Comparison of ENCODE assay signal across 9 cellular contexts in genomic region chr7:91267558-91267955, GRCh38. TPM values are rescaled to one million over a fixed set of nuclear protein-coding genes. Genes with fewer than 3 reads are reported as not detected.
A peak's percentile ranks its signal among the peaks of the same experiment; 100 is the strongest.
DNase-seq lines count a peak whose midpoint lies in the region; TF ChIP-seq lines count a peak whose summit lies in the region.
"Had no signal": no experiment of that assay in that cellular context is flagged by ENCODE, and none has a peak within 500 bp of the region (broad histone marks: within the 10 kb centered on the region; RNA-seq: fewer than 3 reads in every experiment).

No MANE protein-coding gene starts in this region.

- DNase-seq in HAP-1 (ENCODE audit: low spot score in 2 of 2) (no peak), breast epithelium (ENCODE audit: low spot score in 2 of 2) (no peak), kidney tubule cell (ENCODE audit: low spot score) (peak; percentile 54), stromal cell of bone marrow (ENCODE audit: low read depth) (peak; percentile 80), NCI-H2107 (lab: John Stamatoyannopoulos, UW) (no peak), NCI-H1436 (lab: John Stamatoyannopoulos, UW) (no peak), DMS 273 treated with DMSO at 0.1 percent for 48 hours (lab: John Stamatoyannopoulos, UW) (no peak)
- no peak for DNase-seq in stimulated activated CD4-positive, alpha-beta T cell treated with anti-CD3 and anti-CD28 coated beads, Interleukin-15, amount 100 ng/mL, for 24 hours
- DNase-seq: activated naive CD4-positive, alpha-beta T cell had no signal

- peaks cover 13% of the 10 kb centered on the region for H3K4me1 ChIP-seq in HAP-1
- no peaks in the 10 kb centered on the region for H3K4me1 ChIP-seq in breast epithelium

- in situ Hi-C loops in HAP-1 (cut with MboI; ENCODE audit: low sequenced_read_pairs) = loop anchor here (25.0 kb wide), 1 partner anchor 180 kb away; no protein-coding TSS in a partner anchor

- peak overlapping the region; percentile 95 to 96 for H3K27ac ChIP-seq in breast epithelium

- TF ChIP-seq CTCF in breast epithelium (IDR thresholded peaks at IDR 0.05) = no peak

- intact Hi-C loops in breast epithelium (cut with DNase I; ENCODE audit: low total_unique reads) = no loop called here

- H3K36me3 ChIP-seq in HAP-1 (replicated peaks) (no peaks in the 10 kb centered on the region), breast epithelium (no peaks in the 10 kb centered on the region)

- TF ChIP-seq POLR2A in breast epithelium (IDR thresholded peaks at IDR 0.05) = no peak

- peak overlapping the region; percentile 2; the same call in 1 of the 2 replicates for H3K4me3 ChIP-seq in HAP-1
- H3K4me3 ChIP-seq in breast epithelium = peak overlapping the region; percentile 86 to 94 (median 92)

- H3K9me3 ChIP-seq in HAP-1 (no peaks in the 10 kb centered on the region), breast epithelium (no peaks in the 10 kb centered on the region)

- H3K27me3 ChIP-seq in HAP-1 (ENCODE audit: low read depth) = no peaks in the 10 kb centered on the region
- no peaks in the 10 kb centered on the region for H3K27me3 ChIP-seq in breast epithelium

RNA-seq across cellular contexts. Expression of gene FZD1, which starts 3.3 kb away (rescaled TPM):
- 10 to 100 TPM; 11.0 to 36.1 (median 20.0) TPM for total RNA-seq in breast epithelium

Comparison
In these comparisons a context has a peak if more than half of its experiments do, and no peak if none do; other contexts are left out.
1. DNase-seq: peak in kidney tubule cell (single experiment) and stromal cell of bone marrow (single experiment); none in HAP-1 (0 of 2), breast epithelium (0 of 2), stimulated activated CD4-positive, alpha-beta T cell treated with anti-CD3 and anti-CD28 coated beads, Interleukin-15, amount 100 ng/mL, for 24 hours (single experiment), NCI-H2107 (single experiment), NCI-H1436 (single experiment) and DMS 273 treated with DMSO at 0.1 percent for 48 hours (single experiment).